ENCODE assay signal across 8 cellular contexts in the genomic region with DNA sequence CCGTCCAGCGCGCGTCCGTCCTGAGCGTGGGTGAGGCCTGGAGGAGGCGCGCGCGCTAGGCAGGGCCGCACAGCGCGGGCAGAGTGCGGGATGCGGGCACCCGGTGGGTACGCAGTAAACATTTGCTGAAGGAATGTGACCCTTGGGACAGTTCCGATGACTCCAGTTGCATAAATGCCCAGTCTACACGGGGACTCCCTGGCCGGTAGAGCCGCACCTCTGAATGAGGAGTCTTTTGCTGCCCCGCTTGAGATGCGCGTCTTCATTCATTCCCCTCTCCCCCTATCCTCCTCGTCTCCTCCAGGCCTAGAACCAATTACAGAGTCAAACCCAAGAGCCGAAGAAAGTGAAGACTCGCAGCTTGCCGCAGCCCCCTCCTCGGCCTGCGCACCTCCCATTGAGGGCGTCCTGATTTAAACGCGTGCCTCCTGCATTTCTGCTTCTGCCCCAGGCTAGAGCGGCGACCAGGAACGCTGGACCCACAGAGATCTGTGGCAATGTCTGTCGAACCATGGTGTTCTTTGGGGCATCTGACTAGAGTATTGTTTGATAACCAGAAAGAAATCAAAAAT. TPM values are rescaled to one million over a fixed set of nuclear protein-coding genes. Genes with fewer than 3 reads are reported as not detected.
DNase-seq lines count a peak whose midpoint lies in the region; ATAC-seq and TF ChIP-seq lines count a peak whose summit lies in the region.

No MANE protein-coding gene starts in this region.

- no peak for DNase-seq in activated CD8-positive, alpha-beta memory T cell treated with anti-CD3 and anti-CD28 coated beads, Interleukin-2, amount 10 ng/mL, durations not matched to agents 7 days and 5 days
- DNase-seq in activated CD8-positive, alpha-beta memory T cell treated with anti-CD3 and anti-CD28 coated beads for 24 hours: no peak
- DNase-seq in adrenal gland (peak in 1 of 7 donors; percentile 35), immature natural killer cell (no peak), OCI-M2 (lab: John Stamatoyannopoulos, UW; ENCODE audit: unreplicated experiment) (no peak), NCI-H446 (lab: John Stamatoyannopoulos, UW) (no peak)
- DNase-seq in stimulated activated naive CD8-positive, alpha-beta T cell treated with anti-CD3 and anti-CD28 coated beads, Interleukin-15, amount 100 ng/mL, for 72 hours: no peak

- no peaks in the 10 kb centered on the region for H3K27me3 Mint-ChIP-seq in activated CD8-positive, alpha-beta memory T cell treated with anti-CD3 and anti-CD28 coated beads, Interleukin-2, amount 10 ng/mL, durations not matched to agents 7 days and 5 days
- H3K27me3 Mint-ChIP-seq in immature natural killer cell (ENCODE audit: low read depth in 3 of 3): peaks cover 0 to 7% (median 4%) of the 10 kb centered on the region in 3 donors
- no peaks in the 10 kb centered on the region for H3K27me3 Mint-ChIP-seq in stimulated activated naive CD8-positive, alpha-beta T cell treated with anti-CD3 and anti-CD28 coated beads, Interleukin-15, amount 100 ng/mL, for 72 hours

- H3K9me3 ChIP-seq in adrenal gland (replicated peaks in 1 of 3): no peaks in the 10 kb centered on the region

- H3K4me1 ChIP-seq in adrenal gland (replicated peaks in 1 of 2): peaks cover 23 to 28% of the 10 kb centered on the region in 2 donors

- WGBS in adrenal gland, 4 donors: 9 to 19% (median 11%) methylated on average over 26 to 37 of the region's 37 CpGs

- no peaks in the 10 kb centered on the region for H3K9me3 Mint-ChIP-seq in activated CD8-positive, alpha-beta memory T cell treated with anti-CD3 and anti-CD28 coated beads, Interleukin-2, amount 10 ng/mL, durations not matched to agents 7 days and 5 days (ENCODE audit: low read depth)
- no peaks in the 10 kb centered on the region for H3K9me3 Mint-ChIP-seq in immature natural killer cell
- H3K9me3 Mint-ChIP-seq in stimulated activated naive CD8-positive, alpha-beta T cell treated with anti-CD3 and anti-CD28 coated beads, Interleukin-15, amount 100 ng/mL, for 72 hours: no peaks in the 10 kb centered on the region

- H3K4me3 ChIP-seq in adrenal gland: peak overlapping the region; percentile 66 to 85 (median 80)

- H3K27me3 ChIP-seq in adrenal gland: no peaks in the 10 kb centered on the region

- CTCF ChIA-PET in activated CD8-positive, alpha-beta memory T cell treated with anti-CD3 and anti-CD28 coated beads, Interleukin-2, amount 10 ng/mL, durations not matched to agents 7 days and 5 days (lab: Charles Lee): interaction anchor here (0.7 to 3.2 kb wide), 6 partner anchors 17 to 174 kb away, joined by 3 to 27 read pairs (median 5); a partner anchor contains a TSS

- no peaks in the 10 kb centered on the region for H3K36me3 ChIP-seq in adrenal gland (replicated peaks in 1 of 2)

- peak overlapping the region in 4 of 5 donors; percentile 18 to 99 (median 97) for H3K27ac ChIP-seq in adrenal gland

- intact Hi-C loops in adrenal gland (cut with DNase I): no loop called here

- ATAC-seq in activated CD8-positive, alpha-beta memory T cell treated with anti-CD3 and anti-CD28 coated beads, Interleukin-2, amount 10 ng/mL, durations not matched to agents 7 days and 5 days: peak; percentile 27
- ATAC-seq in HG03066 (IDR thresholded peaks at IDR 0.05; ENCODE audit: low read depth, unreplicated experiment): peak; percentile 27
- ATAC-seq in stimulated activated naive CD8-positive, alpha-beta T cell treated with anti-CD3 and anti-CD28 coated beads, Interleukin-15, amount 100 ng/mL, for 72 hours: peak; percentile 37

- peaks cover 13% of the 10 kb centered on the region for H3K36me3 Mint-ChIP-seq in activated CD8-positive, alpha-beta memory T cell treated with anti-CD3 and anti-CD28 coated beads, Interleukin-2, amount 10 ng/mL, durations not matched to agents 7 days and 5 days
- H3K36me3 Mint-ChIP-seq in immature natural killer cell: peaks cover 0 to 6% (median 3%) of the 10 kb centered on the region in 3 donors

- H3K27ac Mint-ChIP-seq in activated CD8-positive, alpha-beta memory T cell treated with anti-CD3 and anti-CD28 coated beads, Interleukin-2, amount 10 ng/mL, durations not matched to agents 7 days and 5 days: peak overlapping the region; percentile 76
- H3K27ac Mint-ChIP-seq in immature natural killer cell: peak overlapping the region in 5 of 6 donors; percentile 73 to 87 (median 76)
- H3K27ac Mint-ChIP-seq in stimulated activated naive CD8-positive, alpha-beta T cell treated with anti-CD3 and anti-CD28 coated beads, Interleukin-15, amount 100 ng/mL, for 72 hours: peak overlapping the region; percentile 81 to 98

- no peak for TF ChIP-seq POLR2A in adrenal gland (IDR thresholded peaks at IDR 0.05)

- H3K4me1 Mint-ChIP-seq in activated CD8-positive, alpha-beta memory T cell treated with anti-CD3 and anti-CD28 coated beads, Interleukin-2, amount 10 ng/mL, durations not matched to agents 7 days and 5 days: peaks cover 24% of the 10 kb centered on the region
- peaks cover 8 to 28% of the 10 kb centered on the region in 2 donors for H3K4me1 Mint-ChIP-seq in immature natural killer cell
- peaks cover 43% of the 10 kb centered on the region for H3K4me1 Mint-ChIP-seq in stimulated activated naive CD8-positive, alpha-beta T cell treated with anti-CD3 and anti-CD28 coated beads, Interleukin-15, amount 100 ng/mL, for 72 hours

- TF ChIP-seq CTCF in adrenal gland (IDR thresholded peaks at IDR 0.05): no peak

- peak overlapping the region; percentile 89 for H3K4me3 Mint-ChIP-seq in activated CD8-positive, alpha-beta memory T cell treated with anti-CD3 and anti-CD28 coated beads, Interleukin-2, amount 10 ng/mL, durations not matched to agents 7 days and 5 days
- H3K4me3 Mint-ChIP-seq in immature natural killer cell: peak overlapping the region; percentile 86 to 94 (median 93)
- peak overlapping the region; percentile 90 to 97 for H3K4me3 Mint-ChIP-seq in stimulated activated naive CD8-positive, alpha-beta T cell treated with anti-CD3 and anti-CD28 coated beads, Interleukin-15, amount 100 ng/mL, for 72 hours

RNA-seq across cellular contexts. Expression of a gene that starts 0.7 kb away (rescaled TPM):
- total RNA-seq in activated CD8-positive, alpha-beta memory T cell treated with anti-CD3 and anti-CD28 coated beads, Interleukin-2, amount 10 ng/mL, durations not matched to agents 7 days and 5 days: 100 to 1,000 TPM in 1 of 2 experiments, 10 to 100 TPM in 1; 97.2 to 118 TPM
- 100 to 1,000 TPM in 3 of 8 donors, 10 to 100 TPM in 5; 34.1 to 110 (median 78.6) TPM for total RNA-seq in adrenal gland
- 100 to 1,000 TPM in 2 of 3 donors, 10 to 100 TPM in 1; 44.4 to 917 (median 477) TPM for polyA plus RNA-seq in adrenal gland
- 10 to 100 TPM; 44.0 to 51.3 (median 49.4) TPM for polyA plus RNA-seq in immature natural killer cell

RNA-seq across cellular contexts. Expression of a gene that starts 5.2 kb away (rescaled TPM):
- total RNA-seq in activated CD8-positive, alpha-beta memory T cell treated with anti-CD3 and anti-CD28 coated beads, Interleukin-2, amount 10 ng/mL, durations not matched to agents 7 days and 5 days: 10 to 100 TPM; 80.1 to 87.6 TPM
- total RNA-seq in adrenal gland: 10 to 100 TPM in 6 of 8 donors, 1 to 10 TPM in 2; 6.2 to 22.9 (median 16.5) TPM
- polyA plus RNA-seq in adrenal gland (10 to 100 TPM in 2 of 3 donors, 1 to 10 TPM in 1; 7.7 to 76.1 (median 28.7) TPM), immature natural killer cell (1 to 10 TPM in 1 of 3 donors, under 1 TPM in 1, not detected in 1; 0.09 to 2.9 TPM)

RNA-seq across cellular contexts. Expression of a gene that starts 17.2 kb away (rescaled TPM):
- under 1 TPM; 0.19 to 0.29 TPM for total RNA-seq in activated CD8-positive, alpha-beta memory T cell treated with anti-CD3 and anti-CD28 coated beads, Interleukin-2, amount 10 ng/mL, durations not matched to agents 7 days and 5 days
- 10 to 100 TPM; 14.8 to 30.1 (median 20.7) TPM for total RNA-seq in adrenal gland
- polyA plus RNA-seq in adrenal gland (10 to 100 TPM in 1 of 3 donors, 1 to 10 TPM in 2; 4.4 to 13.4 (median 5.0) TPM), immature natural killer cell (not detected)

RNA-seq across cellular contexts. Expression of a gene that starts 20.7 kb away (rescaled TPM):
- total RNA-seq in activated CD8-positive, alpha-beta memory T cell treated with anti-CD3 and anti-CD28 coated beads, Interleukin-2, amount 10 ng/mL, durations not matched to agents 7 days and 5 days: under 1 TPM; 0.76 to 0.96 TPM
- 1 to 10 TPM in 2 of 8 donors, under 1 TPM in 3, not detected in 3; 0.57 to 7.2 (median 0.87) TPM for total RNA-seq in adrenal gland
- polyA plus RNA-seq in adrenal gland (under 1 TPM in 1 of 3 donors, not detected in 2; 0.81 TPM), immature natural killer cell (not detected)

RNA-seq across cellular contexts. Expression of a gene that starts 37.7 kb away (rescaled TPM):
- total RNA-seq in activated CD8-positive, alpha-beta memory T cell treated with anti-CD3 and anti-CD28 coated beads, Interleukin-2, amount 10 ng/mL, durations not matched to agents 7 days and 5 days: 10 to 100 TPM; 10.2 to 12.0 TPM
- total RNA-seq in adrenal gland: under 1 TPM in 6 of 8 donors, not detected in 2; 0.06 to 0.69 (median 0.30) TPM
- polyA plus RNA-seq in adrenal gland (under 1 TPM; 0.09 to 0.24 (median 0.24) TPM), immature natural killer cell (1 to 10 TPM; 2.4 to 8.1 (median 4.5) TPM)

Comparison
In these comparisons a context has a peak if more than half of its experiments do, and no peak if none do; other contexts are left out.
1. RNA of a gene that starts 17.2 kb away (total RNA-seq): 14.8 to 30.1 TPM in adrenal gland; 0.19 to 0.29 TPM in activated CD8-positive, alpha-beta memory T cell treated with anti-CD3 and anti-CD28 coated beads, Interleukin-2, amount 10 ng/mL, durations not matched to agents 7 days and 5 days; every median in the first group is over 10 times any median in the second.
2. Peak in every context shown above with its lines, with median percentiles within 50 percentile points of each other: ATAC-seq, H3K27ac Mint-ChIP-seq and H3K4me3 Mint-ChIP-seq.